Comparison of ENCODE assay signal across 21 cellular contexts in genomic region chr7:44408596-44408995, GRCh38.
DNase-seq lines count a peak whose midpoint lies in the region; ATAC-seq and TF ChIP-seq lines count a peak whose summit lies in the region.
"Had no signal": no experiment of that assay in that cellular context is flagged by ENCODE, and none has a peak within 500 bp of the region (broad histone marks: within the 10 kb centered on the region; RNA-seq: fewer than 3 reads in every experiment).

No MANE protein-coding gene starts in this region.

- 65% methylated on average over 3 of the region's 3 CpGs for WGBS in hepatocyte (ENCODE audit: low lambda C conversion rate, missing lambda C conversion rate)

- H3K9me3 ChIP-seq in CD8-positive, alpha-beta T cell (ENCODE audit: low read length), result no peaks in the 10 kb centered on the region
- H3K9me3 ChIP-seq in hepatocyte (ENCODE audit: low read depth), result no peaks in the 10 kb centered on the region
- H3K9me3 ChIP-seq: gastrocnemius medialis had no signal

- no peak overlapping the region for H3K4me3 Mint-ChIP-seq in CD8-positive, alpha-beta T cell
- H3K4me3 Mint-ChIP-seq in nephron progenitor cell, result no peak overlapping the region
- H3K4me3 Mint-ChIP-seq: activated naive CD8-positive, alpha-beta T cell treated with anti-CD3 and anti-CD28 coated beads, Interleukin-2, amount 50 U/mL, for 24 hours; activated T-helper 1 cell treated with anti-CD3 and anti-CD28 coated beads, Interleukin-12 subunit alpha, Interleukin-12 subunit beta, Interleukin-2, Interleukin-4 antibody, amounts not matched to agents 30 ng/mL and 10 ng/mL and 1 ng/mL, durations not matched to agents 14 hours and 24 hours and 36 hours had no signal

- H3K4me2 ChIP-seq in hepatocyte, result no peak overlapping the region
- H3K4me2 ChIP-seq: smooth muscle cell had no signal

- H2AFZ ChIP-seq in hepatocyte, result no peak overlapping the region

- no peak overlapping the region for H3K4me3 ChIP-seq in CD8-positive, alpha-beta T cell (ENCODE audit: low read depth, low read length)
- H3K4me3 ChIP-seq in hepatocyte, result no peak overlapping the region
- H3K4me3 ChIP-seq: coronary artery, gastrocnemius medialis, K562, smooth muscle cell had no signal

- POLR2A ChIA-PET in CD8-positive, alpha-beta T cell (lab: Charles Lee), result no interaction called here
- POLR2A ChIA-PET in GM10248 (lab: Yijun Ruan, JAX), result no interaction called here

- H3K9me3 Mint-ChIP-seq in CD8-positive, alpha-beta T cell, result no peaks in the 10 kb centered on the region
- H3K9me3 Mint-ChIP-seq in nephron progenitor cell, result peaks cover 29% of the 10 kb centered on the region
- H3K9me3 Mint-ChIP-seq: activated naive CD8-positive, alpha-beta T cell treated with anti-CD3 and anti-CD28 coated beads, Interleukin-2, amount 50 U/mL, for 24 hours had no signal

- no peaks in the 10 kb centered on the region for H3K4me1 ChIP-seq in CD8-positive, alpha-beta T cell (ENCODE audit: insufficient read depth, low read length)
- no peaks in the 10 kb centered on the region for H3K4me1 ChIP-seq in hepatocyte (ENCODE audit: insufficient read depth)

- peaks cover 3% of the 10 kb centered on the region for H4K20me1 ChIP-seq in hepatocyte (ENCODE audit: insufficient read depth, poor library complexity, severe bottlenecking)

- no peak for ATAC-seq in CD8-positive, alpha-beta T cell
- ATAC-seq in GM21367 (IDR thresholded peaks at IDR 0.05; ENCODE audit: unreplicated experiment), result no peak
- ATAC-seq: activated naive CD8-positive, alpha-beta T cell treated with anti-CD3 and anti-CD28 coated beads, Interleukin-2, amount 50 U/mL, for 24 hours; gastrocnemius medialis; K562 had no signal

- H3K36me3 Mint-ChIP-seq in CD8-positive, alpha-beta T cell, result peaks cover 64% of the 10 kb centered on the region
- peaks cover 56% of the 10 kb centered on the region for H3K36me3 Mint-ChIP-seq in nephron progenitor cell (ENCODE audit: low read depth)

- H3K27ac Mint-ChIP-seq in CD8-positive, alpha-beta T cell, result peak overlapping the region; percentile 49
- H3K27ac Mint-ChIP-seq in nephron progenitor cell, result peak overlapping the region; percentile 54
- H3K27ac Mint-ChIP-seq: activated naive CD8-positive, alpha-beta T cell treated with anti-CD3 and anti-CD28 coated beads, Interleukin-2, amount 50 U/mL, for 24 hours; activated T-helper 1 cell treated with anti-CD3 and anti-CD28 coated beads, Interleukin-12 subunit alpha, Interleukin-12 subunit beta, Interleukin-2, Interleukin-4 antibody, amounts not matched to agents 30 ng/mL and 10 ng/mL and 1 ng/mL, durations not matched to agents 14 hours and 24 hours and 36 hours had no signal

- intact Hi-C loops in CD8-positive, alpha-beta T cell (cut with DNase I, micrococcal nuclease), result loop anchor here (5.0 to 10.0 kb wide), 2 partner anchors 71 to 164 kb away; no protein-coding TSS in a partner anchor

- CTCF ChIA-PET in CD8-positive, alpha-beta T cell (lab: Charles Lee), result interaction anchor here (0.5 to 1.2 kb wide), 3 partner anchors 8 to 41 kb away, joined by 3 read pairs; no protein-coding TSS in a partner anchor
- CTCF ChIA-PET in GM10248 (lab: Yijun Ruan, JAX), result interaction anchor here (0.9 to 1.4 kb wide), 3 partner anchors 9 to 168 kb away, joined by 3 to 6 read pairs (median 6); no protein-coding TSS in a partner anchor

- no peaks in the 10 kb centered on the region for H3K9me2 ChIP-seq in hepatocyte (replicated peaks; ENCODE audit: insufficient read depth)

- peaks cover 8% of the 10 kb centered on the region for H3K36me3 ChIP-seq in CD8-positive, alpha-beta T cell (ENCODE audit: insufficient read depth, low read length)
- peaks cover 5% of the 10 kb centered on the region for H3K36me3 ChIP-seq in hepatocyte (replicated peaks; ENCODE audit: insufficient read depth, low read depth)
- H3K36me3 ChIP-seq: gastrocnemius medialis had no signal

- no peak for DNase-seq in CD8-positive, alpha-beta T cell
- DNase-seq in astrocyte of the hippocampus (ENCODE audit: low read depth, low spot score) (peak; percentile 67), hepatocyte (ENCODE audit: low spot score) (no peak), nephron progenitor cell (no peak), GM10248 (ENCODE audit: extremely low spot score) (no peak), NCI-H2029 (lab: John Stamatoyannopoulos, UW) (no peak), 8988T (no peak)
- DNase-seq: activated naive CD8-positive, alpha-beta T cell treated with anti-CD3 and anti-CD28 coated beads, Interleukin-2, amount 50 U/mL, for 24 hours; DMS53; gastrocnemius medialis; kidney; NCI-H774; posterior cingulate gyrus; T-helper 1 cell; WERI-Rb-1 had no signal

- H3K79me2 ChIP-seq in hepatocyte, result peaks cover 40% of the 10 kb centered on the region

- TF ChIP-seq CTCF in CD8-positive, alpha-beta T cell (IDR thresholded peaks at IDR 0.05), result no peak
- TF ChIP-seq CTCF in hepatocyte (IDR thresholded peaks at IDR 0.05; ENCODE audit: poor library complexity), result no peak
- no peak for TF ChIP-seq CTCF in nephron progenitor cell (IDR thresholded peaks at IDR 0.05)
- no peak for TF ChIP-seq CTCF in GM10248 (IDR thresholded peaks at IDR 0.05; ENCODE audit: control extremely low read depth, extremely low read depth, low read depth, missing control alignments)

- H3K4me1 Mint-ChIP-seq in CD8-positive, alpha-beta T cell (ENCODE audit: low read depth), result peaks cover 26% of the 10 kb centered on the region
- H3K4me1 Mint-ChIP-seq in nephron progenitor cell, result peaks cover 9% of the 10 kb centered on the region

- no peaks in the 10 kb centered on the region for H3K27me3 Mint-ChIP-seq in CD8-positive, alpha-beta T cell (ENCODE audit: low read depth)
- peaks cover 2% of the 10 kb centered on the region for H3K27me3 Mint-ChIP-seq in nephron progenitor cell (ENCODE audit: low read depth, poor library complexity)
- H3K27me3 Mint-ChIP-seq: activated naive CD8-positive, alpha-beta T cell treated with anti-CD3 and anti-CD28 coated beads, Interleukin-2, amount 50 U/mL, for 24 hours had no signal

- no peaks in the 10 kb centered on the region for H3K27me3 ChIP-seq in CD8-positive, alpha-beta T cell (ENCODE audit: insufficient read depth, low read length)
- H3K27me3 ChIP-seq in hepatocyte, result no peaks in the 10 kb centered on the region
- H3K27me3 ChIP-seq: gastrocnemius medialis had no signal

- no peak overlapping the region for H3K27ac ChIP-seq in CD8-positive, alpha-beta T cell (ENCODE audit: low read depth, low read length)
- H3K27ac ChIP-seq in hepatocyte, result peak overlapping the region; percentile 37
- H3K27ac ChIP-seq: coronary artery, epithelial cell of prostate, gastrocnemius medialis, WERI-Rb-1 had no signal
